Comparison of ENCODE assay signal across 8 cellular contexts in the genomic region with DNA sequence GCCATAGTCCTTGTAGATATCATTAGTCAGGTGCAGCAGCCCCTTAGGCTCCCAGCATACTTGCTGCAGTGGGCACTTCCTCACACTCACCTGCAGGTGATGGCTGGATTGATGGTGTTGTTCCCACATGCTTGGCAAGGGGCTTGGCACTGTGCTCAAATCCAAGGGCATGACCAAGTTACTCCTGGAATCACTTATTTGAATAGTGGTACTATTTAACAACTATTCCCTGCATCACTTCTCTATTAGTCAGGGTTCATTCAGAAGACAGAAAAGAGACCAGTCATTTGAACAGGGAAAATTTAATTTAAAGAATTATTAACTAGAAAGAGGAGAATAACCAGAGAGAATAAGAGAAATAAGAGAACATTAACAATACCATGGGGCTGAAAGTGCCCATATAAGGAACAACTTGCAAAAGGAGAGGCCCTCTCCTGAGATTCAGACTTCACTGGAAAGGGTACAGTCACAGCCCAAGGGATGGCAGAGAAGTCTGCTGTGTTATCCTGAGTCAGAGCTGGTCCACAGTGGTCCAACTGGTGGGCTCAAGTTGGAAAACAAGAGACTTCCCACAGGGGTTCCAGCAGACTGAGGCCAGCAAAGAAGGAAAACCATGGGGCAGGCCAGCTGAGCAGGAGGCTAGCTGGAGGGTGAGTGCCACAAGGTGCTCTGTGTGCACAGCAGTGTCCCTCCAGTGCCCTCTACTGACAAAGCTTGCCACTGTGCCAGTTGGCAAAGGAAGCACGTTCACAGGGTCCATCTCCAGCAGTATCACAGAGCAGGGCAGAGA. TPM values are rescaled to one million over a fixed set of nuclear protein-coding genes. Genes with fewer than 3 reads are reported as not detected.
DNase-seq lines count a peak whose midpoint lies in the region; ATAC-seq, FAIRE-seq and TF ChIP-seq lines count a peak whose summit lies in the region.

No MANE protein-coding gene starts in this region.

- TF ChIP-seq CTCF in gastroesophageal sphincter (IDR thresholded peaks at IDR 0.05) (peak in 2 of 4 experiments; percentile 31 to 59), osteoblast (IDR thresholded peaks at IDR 0.05; ENCODE audit: extremely low read depth, low read depth, low read length) (peak; percentile 69)

- no peak overlapping the region for H3K27ac ChIP-seq in gastroesophageal sphincter
- no peak overlapping the region for H3K27ac ChIP-seq in osteoblast (ENCODE audit: low read depth, low read length)

- no peak overlapping the region for H3K4me3 ChIP-seq in gastroesophageal sphincter
- no peak overlapping the region for H3K4me3 ChIP-seq in osteoblast (ENCODE audit: insufficient read depth, low read length)

- ATAC-seq in HG02943 (IDR thresholded peaks at IDR 0.05; ENCODE audit: low read depth, unreplicated experiment): peak; percentile 88
- peak; percentile 60 for ATAC-seq in gastroesophageal sphincter

- H2AFZ ChIP-seq in osteoblast (ENCODE audit: low read length): peak overlapping the region; percentile 13

- no peaks in the 10 kb centered on the region for H3K79me2 ChIP-seq in osteoblast (ENCODE audit: insufficient read depth, low read length)

- H3K9me3 ChIP-seq in gastroesophageal sphincter (no peaks in the 10 kb centered on the region), osteoblast (ENCODE audit: low read depth, low read length) (no peaks in the 10 kb centered on the region)

- TF ChIP-seq POLR2A in GM12891 (IDR thresholded peaks at IDR 0.05; ENCODE audit: low read depth, low read length): no peak
- TF ChIP-seq POLR2A in gastroesophageal sphincter (IDR thresholded peaks at IDR 0.05): no peak

- H3K4me2 ChIP-seq in osteoblast (ENCODE audit: insufficient read depth, low read length): no peak overlapping the region

- no peaks in the 10 kb centered on the region for H4K20me1 ChIP-seq in osteoblast (ENCODE audit: insufficient read depth, low read length)

- H3K36me3 ChIP-seq in gastroesophageal sphincter (no peaks in the 10 kb centered on the region), osteoblast (ENCODE audit: insufficient read depth, low read length) (no peaks in the 10 kb centered on the region)

- H3K27me3 ChIP-seq in gastroesophageal sphincter: no peaks in the 10 kb centered on the region
- no peaks in the 10 kb centered on the region for H3K27me3 ChIP-seq in osteoblast (ENCODE audit: insufficient read depth, low read length)

- TF ChIP-seq EP300 in gastroesophageal sphincter (IDR thresholded peaks at IDR 0.05): no peak

- DNase-seq in AG08396 (ENCODE audit: low spot score): peak; percentile 33
- DNase-seq in GM12891 (ENCODE audit: insufficient read length, low spot score): no peak
- DNase-seq in NCI-H345 treated with DMSO at 0.1 percent for 48 hours (lab: John Stamatoyannopoulos, UW; ENCODE audit: unreplicated experiment): peak; percentile 34
- peak; percentile 16 for DNase-seq in activated T-cell treated with anti-CD3 and anti-CD28 coated beads for 48 hours (ENCODE audit: low read depth)
- no peak for DNase-seq in osteoblast (ENCODE audit: insufficient read length, low spot score, missing footprints)
- no peak for DNase-seq in HTR-8/SVneo (ENCODE audit: insufficient read length, low spot score)

- FAIRE-seq in GM12891 (lab: Jason Lieb, UNC) (peak; percentile 75), HTR-8/SVneo (lab: Jason Lieb, UNC) (no peak)

- WGBS in gastroesophageal sphincter (ENCODE audit: low coverage in 1 of 2), 2 donors: 0% methylated on average over 1 of the region's 1 CpG; no CpG with 5 or more reads in 1 of the 2 donors

- H3K4me1 ChIP-seq in gastroesophageal sphincter (no peaks in the 10 kb centered on the region), osteoblast (ENCODE audit: insufficient read depth, low read length) (no peaks in the 10 kb centered on the region)

TF ChIP-seq in GM12891, 5 proteins besides CTCF, POLR2A, EP300 and RAD21:
- no peak for TF ChIP-seq PAX5 (IDR thresholded peaks at IDR 0.05; ENCODE audit: insufficient read depth, low read length, severe bottlenecking)
- TF ChIP-seq POU2F2 (IDR thresholded peaks at IDR 0.05; ENCODE audit: low read depth, low read length): no peak
- no peak for TF ChIP-seq TAF1 (IDR thresholded peaks at IDR 0.05; ENCODE audit: low read depth, low read length)
- no peak for TF ChIP-seq SPI1 (IDR thresholded peaks at IDR 0.05; ENCODE audit: low read depth, low read length)
- TF ChIP-seq POLR2AphosphoS5 (IDR thresholded peaks at IDR 0.05; ENCODE audit: low read depth, low read length): no peak

RNA-seq across cellular contexts. Expression of gene SPP1, which starts 9.8 kb away (rescaled TPM):
- not detected for polyA plus RNA-seq in GM12891 (2012; ENCODE audit: low read depth, missing spikeins)
- total RNA-seq in gastroesophageal sphincter: 10 to 100 TPM in 2 of 4 donors, 1 to 10 TPM in 2; 5.6 to 37.8 (median 10.3) TPM
- 7.6 and 16.2 TPM in 2 replicates for total RNA-seq in osteoblast

RNA-seq across cellular contexts. Expression of gene PKD2, which starts 22.1 kb away (rescaled TPM):
- 3.4 TPM for polyA plus RNA-seq in GM12891 (2012; ENCODE audit: low read depth, missing spikeins)
- total RNA-seq in gastroesophageal sphincter: 100 to 1,000 TPM in 3 of 4 donors, 10 to 100 TPM in 1; 84.5 to 125 (median 117) TPM
- total RNA-seq in osteoblast: 106 and 111 TPM in 2 replicates

Comparison
In these comparisons a context has a peak if more than half of its experiments do, and no peak if none do; other contexts are left out.
1. DNase-seq: peak in AG08396 (single experiment), NCI-H345 treated with DMSO at 0.1 percent for 48 hours (single experiment) and activated T-cell treated with anti-CD3 and anti-CD28 coated beads for 48 hours (single experiment); none in GM12891 (single experiment), osteoblast (single experiment) and HTR-8/SVneo (single experiment).